14 cellular contexts compared by ENCODE assay signal in genomic region chr17:2851615-2852014, GRCh38. TPM values are rescaled to one million over a fixed set of nuclear protein-coding genes. Genes with fewer than 3 reads are reported as not detected.
DNase-seq lines count a peak whose midpoint lies in the region; ATAC-seq, FAIRE-seq and TF ChIP-seq lines count a peak whose summit lies in the region.
"Had no signal": no experiment of that assay in that cellular context is flagged by ENCODE, and none has a peak within 500 bp of the region (broad histone marks: within the 10 kb centered on the region; RNA-seq: fewer than 3 reads in every experiment).

No MANE protein-coding gene starts in this region.

- H3K4me1 ChIP-seq in HepG2 (ENCODE audit: insufficient read depth, low read length) (peaks cover 20% of the 10 kb centered on the region), right lobe of liver (peaks cover 0 to 8% (median 0%) of the 10 kb centered on the region in 4 donors), HAP-1 (peaks cover 8% of the 10 kb centered on the region)

- no peak for DNase-seq in HepG2 (ENCODE audit: low spot score)
- DNase-seq in right lobe of liver: no peak
- no peak for DNase-seq in RWPE1 (ENCODE audit: low spot score)
- no peak for DNase-seq in HAP-1 (ENCODE audit: low spot score in 2 of 2)
- DNase-seq in amniotic stem cell (lab: John Stamatoyannopoulos, UW): no peak
- no peak for DNase-seq in retina
- DNase-seq: NCI-H1417 treated with DMSO at 0.1 percent for 48 hours, NCI-H2029, NCI-H510A treated with DMSO at 0.1 percent for 48 hours had no signal

- H3K9me3 Mint-ChIP-seq in nephron: no peaks in the 10 kb centered on the region

- no peaks in the 10 kb centered on the region for H3K36me3 Mint-ChIP-seq in nephron (ENCODE audit: low read depth)

- H3K4me3 Mint-ChIP-seq in nephron: peak overlapping the region; percentile 22 to 66 (median 41)

- peaks cover 21% of the 10 kb centered on the region for H3K4me1 Mint-ChIP-seq in nephron

- ATAC-seq in HepG2: no peak
- no peak for ATAC-seq in right lobe of liver
- no peak for ATAC-seq in GM18867 (IDR thresholded peaks at IDR 0.05; ENCODE audit: unreplicated experiment)

- H3K27me3 ChIP-seq in HepG2 (ENCODE audit: control insufficient read depth in 1 of 2, insufficient read depth in 2 of 2, low read length in 2 of 2): peaks cover 2 to 16% of the 10 kb centered on the region in 2 experiments; a peak in 4 of 5 replicates
- H3K27me3 ChIP-seq in right lobe of liver: peaks cover 0 to 22% of the 10 kb centered on the region in 2 donors
- no peaks in the 10 kb centered on the region for H3K27me3 ChIP-seq in HAP-1 (ENCODE audit: low read depth)

- no peaks in the 10 kb centered on the region for H4K20me1 ChIP-seq in HepG2 (ENCODE audit: insufficient read depth, low read length)

- no peak overlapping the region for H2AFZ ChIP-seq in HepG2 (ENCODE audit: low read length)
- H2AFZ ChIP-seq: GM23248 had no signal

- H3K4me2 ChIP-seq in HepG2 (ENCODE audit: low read depth, low read length): no peak overlapping the region

- no TSS peak for BruUV-seq in HepG2 (replicated peaks; lab: Mats Ljungman, UMichigan)

- CTCF ChIA-PET in HepG2 (lab: Yijun Ruan, JAX; ENCODE audit: low intra/inter-chr PET ratio, low total read pairs) (no interaction called here), RWPE1 (lab: Yijun Ruan, JAX) (interaction anchor here (0.8 to 4.6 kb wide), 2 partner anchors 78 to 162 kb away, joined by 6 to 38 read pairs; no protein-coding TSS in a partner anchor)

- TF ChIP-seq EP300 in HepG2 (IDR thresholded peaks at IDR 0.05; ENCODE audit: low read depth in 2 of 2, low read length in 2 of 2) (no peak), HepG2 (CRISPR knock-in tag; IDR thresholded peaks at IDR 0.05; ENCODE audit: borderline replicate concordance) (no peak)

- TF ChIP-seq CTCF in HepG2 (CRISPR knock-in tag; IDR thresholded peaks at IDR 0.05) (no peak), right lobe of liver (IDR thresholded peaks at IDR 0.05) (no peak), RWPE1 (conservative IDR thresholded peaks at IDR 0.05; ENCODE audit: low read depth) (no peak), nephron (IDR thresholded peaks at IDR 0.05; ENCODE audit: unreplicated experiment in 3 of 3) (no peak)

- H3K9ac ChIP-seq in HepG2 (ENCODE audit: insufficient read depth, low read depth, low read length): no peak overlapping the region
- H3K9ac ChIP-seq: GM23248 had no signal

- peaks cover 59% of the 10 kb centered on the region for H3K27me3 Mint-ChIP-seq in nephron (ENCODE audit: low read depth)

- in situ Hi-C loops in HepG2 (cut with HindIII; ENCODE audit: extremely low pct_ligation_motif_present, low pct_unique_long_range_greater_than_20kb) (loop anchor here (5.0 to 10.0 kb wide), 2 partner anchors 76 to 163 kb away; no protein-coding TSS in a partner anchor), HAP-1 (cut with MboI; ENCODE audit: low sequenced_read_pairs) (loop anchor here (5.0 kb wide), 1 partner anchor 76 kb away; no protein-coding TSS in a partner anchor)

- TF ChIP-seq RAD21 in HepG2 (CRISPR knock-in tag; IDR thresholded peaks at IDR 0.05): no peak

- H3K79me2 ChIP-seq in HepG2 (ENCODE audit: insufficient read depth, low read length): no peaks in the 10 kb centered on the region

- H3K36me3 ChIP-seq in HepG2 (replicated peaks in 1 of 2; ENCODE audit: control insufficient read depth in 1 of 2, insufficient read depth in 2 of 2, low read length in 2 of 2) (no peaks in the 10 kb centered on the region), right lobe of liver (no peaks in the 10 kb centered on the region), HAP-1 (replicated peaks) (no peaks in the 10 kb centered on the region; the same call in 1 of the 2 replicates)
- H3K36me3 ChIP-seq: SJSA1 had no signal

- H3K27ac Mint-ChIP-seq in nephron: peak overlapping the region in 2 of 3 experiments; percentile 60 to 75

- H3K9me3 ChIP-seq in HepG2 (ENCODE audit: low read length) (no peaks in the 10 kb centered on the region), right lobe of liver (no peaks in the 10 kb centered on the region), HAP-1 (no peaks in the 10 kb centered on the region)
- H3K9me3 ChIP-seq: SJSA1 had no signal

- no peak for TF ChIP-seq POLR2A in HepG2 (IDR thresholded peaks at IDR 0.05; ENCODE audit: insufficient read depth in 1 of 2, low read depth in 2 of 2, low read length in 2 of 2)
- TF ChIP-seq POLR2A in right lobe of liver (IDR thresholded peaks at IDR 0.05): no peak

- 95% methylated on average over 3 of the region's 4 CpGs for WGBS in HepG2 (ENCODE audit: low lambda C conversion rate)
- no CpG with 5 or more reads among the region's 4 CpGs for WGBS in right lobe of liver (ENCODE audit: insufficient coverage, low coverage, low lambda C conversion rate, missing lambda C conversion rate)

- intact Hi-C loops in HepG2 (cut with micrococcal nuclease; ENCODE audit: unreplicated experiment) (no loop called here), right lobe of liver (cut with DNase I) (loop anchor here (10.0 kb wide), 2 partner anchors 73 to 163 kb away; no protein-coding TSS in a partner anchor)

- no peak for FAIRE-seq in HepG2 (lab: Jason Lieb, UNC)
- FAIRE-seq: A204.1 had no signal

- POLR2A ChIA-PET in HepG2 (lab: Yijun Ruan, JAX) (no interaction called here), RWPE1 (lab: Yijun Ruan, JAX; ENCODE audit: low non-redundant PET) (no interaction called here)

- H3K4me3 ChIP-seq in HepG2 (replicated peaks in 1 of 3; ENCODE audit: insufficient read depth in 1 of 3, low read depth in 2 of 3, low read length in 3 of 3) (no peak overlapping the region), right lobe of liver (no peak overlapping the region), HAP-1 (no peak overlapping the region)
- H3K4me3 ChIP-seq: GM23248, SJSA1 had no signal

- H3K27ac ChIP-seq in HepG2 (ENCODE audit: extremely low read length, insufficient read depth, low read length) (no peak overlapping the region), right lobe of liver (no peak overlapping the region), RWPE1 (peak overlapping the region; percentile 83)
- H3K27ac ChIP-seq: GM23248, SJSA1 had no signal

TF ChIP-seq in HepG2, 621 proteins besides CTCF, POLR2A, EP300 and RAD21:
- TF ChIP-seq ZNF121 (CRISPR knock-in tag; IDR thresholded peaks at IDR 0.05) (peak; percentile 74), NPAS2 (CRISPR knock-in tag; IDR thresholded peaks at IDR 0.05; ENCODE audit: borderline replicate concordance) (no peak)

RNA-seq across cellular contexts. Expression of gene RAP1GAP2, which starts 55.4 kb away (rescaled TPM):
- total RNA-seq in HepG2 (2016; rRNA removed; fragmentation: Illumina TruSeq; extraction: Trizol) (7.7 and 10.9 TPM in 2 replicates), right lobe of liver (1 to 10 TPM; 1.0 to 3.8 (median 1.8) TPM)
- 3.6 and 4.3 TPM in 2 replicates for total RNA-seq in HepG2 (2016; cell fraction: cytosol; rRNA removed; fragmentation: Illumina TruSeq; extraction: Trizol; ENCODE audit: low read depth)
- 7.7 and 11.5 TPM in 2 replicates for total RNA-seq in HepG2 (2016; cell fraction: insoluble cytoplasmic fraction; rRNA removed; fragmentation: Illumina TruSeq; extraction: Trizol)
- 9.3 and 12.1 TPM in 2 replicates for total RNA-seq in HepG2 (2016; cell fraction: membrane; rRNA removed; fragmentation: Illumina TruSeq; extraction: Trizol)
- 6.5 and 8.4 TPM in 2 replicates for total RNA-seq in HepG2 (2016; cell fraction: nucleus; rRNA removed; fragmentation: Illumina TruSeq; extraction: Trizol)
- 10.0 and 12.0 TPM in 2 replicates for polyA plus RNA-seq in HepG2 (2011; rRNA removed)
- 6.2 and 9.1 TPM in 2 replicates for polyA plus RNA-seq in HepG2 (2011; cell fraction: cytosol; rRNA removed)
- polyA plus RNA-seq in HepG2 (2011; cell fraction: nucleus; rRNA removed): 36.9 and 43.8 TPM in 2 replicates
- polyA plus RNA-seq in HepG2 (2012): 7.9 and 8.0 TPM in 2 replicates
- polyA plus RNA-seq in HepG2 (2016; cell fraction: cytosol; fragmentation: Illumina TruSeq; extraction: Trizol; ENCODE audit: low read depth): 2.3 and 2.5 TPM in 2 replicates
- polyA plus RNA-seq in HepG2 (2016; cell fraction: insoluble cytoplasmic fraction; fragmentation: Illumina TruSeq; extraction: Trizol; ENCODE audit: low read depth): 6.1 and 8.2 TPM in 2 replicates
- 5.5 and 6.5 TPM in 2 replicates for polyA plus RNA-seq in HepG2 (2016; cell fraction: membrane; fragmentation: Illumina TruSeq; extraction: Trizol; ENCODE audit: low read depth)
- 16.0 and 18.0 TPM in 2 replicates for polyA plus RNA-seq in HepG2 (2016; cell fraction: nucleus; fragmentation: Illumina TruSeq; extraction: Trizol; ENCODE audit: insufficient read depth, low read depth)
- polyA minus RNA-seq in HepG2 (2011; rRNA and poly(A)+ RNA removed; ENCODE audit: low replicate concordance): 15.6 and 31.7 TPM in 2 replicates
- 9.0 and 11.7 TPM in 2 replicates for polyA minus RNA-seq in HepG2 (2011; cell fraction: cytosol; rRNA and poly(A)+ RNA removed)
- polyA minus RNA-seq in HepG2 (2011; cell fraction: nucleus; rRNA and poly(A)+ RNA removed): 9.1 and 12.2 TPM in 2 replicates
